Comparison of ENCODE assay signal across 29 cellular contexts in genomic region chr3:134992586-134992985, GRCh38.
DNase-seq lines count a peak whose midpoint lies in the region; ATAC-seq, FAIRE-seq and TF ChIP-seq lines count a peak whose summit lies in the region.
"Had no signal": no experiment of that assay in that cellular context is flagged by ENCODE, and none has a peak within 500 bp of the region (broad histone marks: within the 10 kb centered on the region; RNA-seq: fewer than 3 reads in every experiment).

No MANE protein-coding gene starts in this region.

- no peak overlapping the region for H3K27ac Mint-ChIP-seq in stimulated activated memory B cell treated with anti-CD40 and anti-IgM and Interleukin-4, amounts not matched to agents 10 μg/mL and 1 μg/mL and 100 μg/mL, for 72 hours
- H3K27ac Mint-ChIP-seq: activated CD4-positive, alpha-beta T cell treated with anti-CD3 and anti-CD28 coated beads, Interleukin-2, amount 10 ng/mL, durations not matched to agents 7 days and 5 days; activated naive CD8-positive, alpha-beta T cell; natural killer cell treated with Interleukin-12 subunit alpha and Interleukin-12 subunit beta and Interleukin-15 and Interleukin-18, amount 100 ng/mL, for 72 hours; T-cell had no signal

- no peak overlapping the region for H3K4me3 Mint-ChIP-seq in stimulated activated memory B cell treated with anti-CD40 and anti-IgM and Interleukin-4, amounts not matched to agents 10 μg/mL and 1 μg/mL and 100 μg/mL, for 72 hours
- H3K4me3 Mint-ChIP-seq: activated CD4-positive, alpha-beta T cell treated with anti-CD3 and anti-CD28 coated beads, Interleukin-2, amount 10 ng/mL, durations not matched to agents 7 days and 5 days; activated naive CD8-positive, alpha-beta T cell; natural killer cell treated with Interleukin-12 subunit alpha and Interleukin-12 subunit beta and Interleukin-15 and Interleukin-18, amount 100 ng/mL, for 72 hours; T-cell had no signal

- H3K4me3 ChIP-seq in bronchial epithelial cell (ENCODE audit: low read depth, low read length), result no peak overlapping the region
- H3K4me3 ChIP-seq: cardiac muscle cell, gastrocnemius medialis, MG63, ovary, skin epidermis had no signal

- H3K9me3 Mint-ChIP-seq in stimulated activated memory B cell treated with anti-CD40 and anti-IgM and Interleukin-4, amounts not matched to agents 10 μg/mL and 1 μg/mL and 100 μg/mL, for 72 hours, result no peaks in the 10 kb centered on the region
- H3K9me3 Mint-ChIP-seq: activated CD4-positive, alpha-beta T cell treated with anti-CD3 and anti-CD28 coated beads, Interleukin-2, amount 10 ng/mL, durations not matched to agents 7 days and 5 days; T-cell had no signal

- H3K4me1 Mint-ChIP-seq in stimulated activated memory B cell treated with anti-CD40 and anti-IgM and Interleukin-4, amounts not matched to agents 10 μg/mL and 1 μg/mL and 100 μg/mL, for 72 hours, result peaks cover 8% of the 10 kb centered on the region
- H3K4me1 Mint-ChIP-seq: activated CD4-positive, alpha-beta T cell treated with anti-CD3 and anti-CD28 coated beads, Interleukin-2, amount 10 ng/mL, durations not matched to agents 7 days and 5 days; T-cell had no signal

- TF ChIP-seq CTCF in bronchial epithelial cell (IDR thresholded peaks at IDR 0.05; ENCODE audit: insufficient read depth, low read length, severe bottlenecking), result no peak

- H3K27me3 ChIP-seq in bronchial epithelial cell (ENCODE audit: control insufficient read depth, insufficient read depth, low read length), result no peaks in the 10 kb centered on the region
- H3K27me3 ChIP-seq: cardiac muscle cell, gastrocnemius medialis, ovary had no signal

- DNase-seq in DMS53 (lab: John Stamatoyannopoulos, UW), result peak; percentile 13
- DNase-seq in DMS53 treated with DMSO at 0.1 percent for 48 hours (lab: John Stamatoyannopoulos, UW; ENCODE audit: unreplicated experiment), result no peak
- DNase-seq in bronchial epithelial cell (ENCODE audit: low read depth), result no peak
- DNase-seq in GOT3 (lab: John Stamatoyannopoulos, UW), result no peak
- DNase-seq in RKO (ENCODE audit: low spot score), result no peak
- DNase-seq in activated CD4-positive, alpha-beta T cell treated with anti-CD3 and anti-CD28 coated beads for 48 hours, result no peak
- DNase-seq: 8988T; activated CD4-positive, alpha-beta T cell treated with anti-CD3 and anti-CD28 coated beads, Interleukin-2, amount 10 ng/mL, durations not matched to agents 7 days and 5 days; activated effector memory CD4-positive, alpha-beta T cell treated with anti-CD3 and anti-CD28 coated beads, Interleukin-2, amount 50 U/mL, for 16 hours; activated T-cell treated with anti-CD3 and anti-CD28 coated beads, Interleukin-2, amount 50 U/mL, for 1 hour; effector CD4-positive, alpha-beta T cell; gastrocnemius medialis; hippocampal formation; left cardiac atrium; mammary epithelial cell; MG63; NCI-H1105 treated with DMSO at 0.1 percent for 48 hours; NCI-H187 treated with DMSO at 0.1 percent for 48 hours; NCI-H82; ovary; stimulated activated naive CD8-positive, alpha-beta T cell treated with anti-CD3 and anti-CD28 coated beads, Interleukin-15, Interleukin-2, amounts not matched to agents 100 U/mL and 50 U/mL, for 24 hours; T-cell had no signal

- no peaks in the 10 kb centered on the region for H3K36me3 Mint-ChIP-seq in stimulated activated memory B cell treated with anti-CD40 and anti-IgM and Interleukin-4, amounts not matched to agents 10 μg/mL and 1 μg/mL and 100 μg/mL, for 72 hours
- H3K36me3 Mint-ChIP-seq: activated naive CD8-positive, alpha-beta T cell; natural killer cell treated with Interleukin-12 subunit alpha and Interleukin-12 subunit beta and Interleukin-15 and Interleukin-18, amount 100 ng/mL, for 72 hours; T-cell had no signal

- ATAC-seq in HG02840 (IDR thresholded peaks at IDR 0.05; ENCODE audit: low FRiP score, unreplicated experiment), result peak; percentile 53
- peak; percentile 37 for ATAC-seq in stimulated activated memory B cell treated with anti-CD40 and anti-IgM and Interleukin-4, amounts not matched to agents 10 μg/mL and 1 μg/mL and 100 μg/mL, for 72 hours
- ATAC-seq: gastrocnemius medialis; stimulated activated naive CD8-positive, alpha-beta T cell treated with anti-CD3 and anti-CD28 coated beads, Interleukin-15, Interleukin-2, amounts not matched to agents 100 U/mL and 50 U/mL, for 24 hours; T-cell had no signal

- peaks cover 7% of the 10 kb centered on the region for H3K27me3 Mint-ChIP-seq in stimulated activated memory B cell treated with anti-CD40 and anti-IgM and Interleukin-4, amounts not matched to agents 10 μg/mL and 1 μg/mL and 100 μg/mL, for 72 hours
- H3K27me3 Mint-ChIP-seq: activated naive CD8-positive, alpha-beta T cell had no signal

- FAIRE-seq in bronchial epithelial cell (lab: Jason Lieb, UNC), result peak; percentile 66
- FAIRE-seq: colon had no signal

- no peaks in the 10 kb centered on the region for H3K36me3 ChIP-seq in bronchial epithelial cell (ENCODE audit: control insufficient read depth, insufficient read depth, low read length)
- H3K36me3 ChIP-seq: cardiac muscle cell, gastrocnemius medialis, MG63, ovary had no signal
